Comparison of ENCODE assay signal across 17 cellular contexts in the genomic region with DNA sequence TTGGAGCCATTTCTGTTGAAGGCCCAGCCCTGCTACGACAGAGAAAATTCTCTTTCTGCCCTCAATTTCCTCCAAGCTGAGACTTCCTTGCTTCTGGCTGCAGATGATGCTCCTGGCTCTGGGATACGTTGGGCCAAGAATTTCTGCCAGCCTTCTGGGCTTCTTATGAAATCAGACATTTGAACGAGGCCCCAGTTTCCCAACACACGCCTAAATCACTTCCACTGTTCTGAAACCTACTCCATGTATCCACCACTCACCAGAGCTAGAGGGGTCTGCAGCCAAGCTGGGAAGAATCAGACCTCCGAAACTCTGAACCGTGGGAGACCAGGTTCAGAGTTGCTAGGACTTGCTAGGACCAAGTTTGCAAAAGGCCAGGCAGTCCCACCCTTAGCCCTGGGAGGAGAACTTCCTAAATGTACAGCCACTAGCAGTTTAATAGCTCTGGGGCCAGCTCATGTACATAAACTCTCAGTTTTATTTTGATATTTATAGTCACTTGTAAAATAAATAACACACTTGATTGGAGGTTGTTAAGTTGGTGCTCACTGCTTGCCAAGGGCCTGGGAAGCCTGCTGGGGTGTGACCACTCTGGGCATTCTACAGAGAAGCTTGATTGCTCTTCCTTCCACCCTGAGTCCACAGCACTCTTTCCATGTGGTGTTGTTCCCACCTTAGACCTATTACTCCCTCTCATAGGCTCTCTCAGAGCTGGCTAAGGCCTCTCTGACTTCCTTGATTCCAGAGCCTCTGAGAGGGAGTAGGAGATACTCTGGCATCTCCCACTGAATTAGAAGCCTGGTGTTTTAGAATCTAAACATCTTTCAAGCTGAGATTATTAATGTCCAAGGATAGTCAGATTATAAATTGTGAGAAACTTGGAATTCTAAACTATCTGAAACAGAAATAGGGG.
"Had no signal": no experiment of that assay in that cellular context is flagged by ENCODE, and none has a peak within 500 bp of the region (broad histone marks: within the 10 kb centered on the region; RNA-seq: fewer than 3 reads in every experiment).

No MANE protein-coding gene starts in this region.

- H3K27ac ChIP-seq: esophagus squamous epithelium, upper lobe of left lung had no signal

- H3K4me1 Mint-ChIP-seq: immature natural killer cell, WTC11 had no signal

- H3K36me3 Mint-ChIP-seq: activated naive CD4-positive, alpha-beta T cell treated with anti-CD3 and anti-CD28 coated beads, Interleukin-2, amount 50 U/mL, for 72 hours; immature natural killer cell; naive B cell; WTC11 had no signal

- H3K36me3 ChIP-seq: esophagus squamous epithelium, upper lobe of left lung had no signal

- H3K9me3 ChIP-seq: esophagus squamous epithelium, upper lobe of left lung had no signal

- H3K4me1 ChIP-seq: esophagus squamous epithelium, upper lobe of left lung had no signal

- H3K4me3 ChIP-seq: esophagus squamous epithelium, smooth muscle cell, upper lobe of left lung had no signal

- DNase-seq: activated CD4-positive, alpha-beta T cell treated with anti-CD3 and anti-CD28 coated beads for 48 hours; activated CD8-positive, alpha-beta T cell treated with anti-CD3 and anti-CD28 coated beads for 36 hours; activated effector memory CD4-positive, alpha-beta T cell treated with anti-CD3 and anti-CD28 coated beads, Interleukin-2, amount 50 U/mL, for 16 hours; activated T-cell treated with anti-CD3 and anti-CD28 coated beads, Interleukin-2, amount 50 U/mL, for 48 hours; esophagus squamous epithelium; foreskin melanocyte; head of caudate nucleus; immature natural killer cell; naive B cell; nucleus accumbens; posterior cingulate gyrus; stimulated activated naive CD8-positive, alpha-beta T cell treated with anti-CD3 and anti-CD28 coated beads, Interleukin-15, Interleukin-2, amounts not matched to agents 100 U/mL and 50 U/mL, for 24 hours; T-helper 2 cell; upper lobe of left lung had no signal

- H3K4me3 Mint-ChIP-seq: activated CD8-positive, alpha-beta T cell treated with anti-CD3 and anti-CD28 coated beads for 36 hours; immature natural killer cell; naive B cell; WTC11 had no signal

- ATAC-seq: activated CD8-positive, alpha-beta T cell treated with anti-CD3 and anti-CD28 coated beads for 36 hours; activated naive CD4-positive, alpha-beta T cell treated with anti-CD3 and anti-CD28 coated beads, Interleukin-2, amount 50 U/mL, for 72 hours; stimulated activated naive CD8-positive, alpha-beta T cell treated with anti-CD3 and anti-CD28 coated beads, Interleukin-15, Interleukin-2, amounts not matched to agents 100 U/mL and 50 U/mL, for 24 hours; WTC11 had no signal

- H3K27me3 ChIP-seq: esophagus squamous epithelium, upper lobe of left lung had no signal

- H3K9me3 Mint-ChIP-seq: activated CD8-positive, alpha-beta T cell treated with anti-CD3 and anti-CD28 coated beads for 36 hours; activated naive CD4-positive, alpha-beta T cell treated with anti-CD3 and anti-CD28 coated beads, Interleukin-2, amount 50 U/mL, for 72 hours; immature natural killer cell; naive B cell; WTC11 had no signal

- H3K27ac Mint-ChIP-seq: activated CD8-positive, alpha-beta T cell treated with anti-CD3 and anti-CD28 coated beads for 36 hours; activated naive CD4-positive, alpha-beta T cell treated with anti-CD3 and anti-CD28 coated beads, Interleukin-2, amount 50 U/mL, for 72 hours; immature natural killer cell; naive B cell; WTC11 had no signal

- H3K4me2 ChIP-seq: smooth muscle cell had no signal
